28 cellular contexts compared by ENCODE assay signal in the genomic region with DNA sequence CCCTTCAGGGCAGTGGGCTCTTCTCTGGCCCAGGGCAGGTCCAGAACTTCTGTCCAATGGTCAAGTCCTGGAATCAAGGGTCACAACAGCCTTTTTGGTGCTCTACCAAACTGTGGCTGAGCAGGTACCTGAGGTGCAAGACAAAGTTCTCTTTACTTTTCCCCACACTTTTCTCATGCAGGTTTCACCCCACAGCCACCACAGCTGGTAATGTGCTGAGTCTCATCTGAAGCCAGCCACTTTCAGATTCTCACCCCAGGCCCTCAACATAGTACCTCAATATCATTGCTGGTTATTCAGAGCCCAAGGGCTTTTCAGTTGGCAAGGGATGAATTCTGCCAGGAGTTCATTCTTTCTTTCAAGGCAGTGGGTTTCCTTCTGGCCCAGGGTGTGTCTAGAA.
"Had no signal": no experiment of that assay in that cellular context is flagged by ENCODE, and none has a peak within 500 bp of the region (broad histone marks: within the 10 kb centered on the region; RNA-seq: fewer than 3 reads in every experiment).

No MANE protein-coding gene starts in this region.

- H2AFZ ChIP-seq: hepatocyte had no signal

- H3K9me3 ChIP-seq: colonic mucosa, gastrocnemius medialis had no signal

- H3K79me2 ChIP-seq: hepatocyte had no signal

- H3K4me1 ChIP-seq: colonic mucosa, esophagus muscularis mucosa, esophagus squamous epithelium, foreskin keratinocyte, gastrocnemius medialis, gastroesophageal sphincter, heart left ventricle, heart right ventricle had no signal

- H3K4me2 ChIP-seq: hepatocyte had no signal

- H3K4me3 ChIP-seq: colonic mucosa, coronary artery, dorsolateral prefrontal cortex, esophagus muscularis mucosa, esophagus squamous epithelium, gastrocnemius medialis, gastroesophageal sphincter, heart left ventricle, heart right ventricle, hepatocyte had no signal

- H3K27ac ChIP-seq: colonic mucosa, coronary artery, dorsolateral prefrontal cortex, epithelial cell of prostate, esophagus muscularis mucosa, esophagus squamous epithelium, foreskin keratinocyte, gastrocnemius medialis, gastroesophageal sphincter, heart left ventricle, heart right ventricle, hepatocyte had no signal

- FAIRE-seq: endometrium, endothelial cell of umbilical vein, frontal cortex had no signal

- DNase-seq: colonic mucosa; cortex of kidney; dermis blood vessel endothelial cell; dorsolateral prefrontal cortex; effector CD4-positive, alpha-beta T cell; effector CD8-positive, alpha-beta T cell; effector memory CD4-positive, alpha-beta T cell; effector memory CD8-positive, alpha-beta T cell; endodermal cell; erythroblast; esophagus squamous epithelium; foreskin fibroblast; foreskin keratinocyte; foreskin melanocyte; gastrocnemius medialis; glutamatergic neuron; head of caudate nucleus; heart left ventricle; heart right ventricle had no signal

- H3K27me3 ChIP-seq: colonic mucosa, dorsolateral prefrontal cortex, esophagus muscularis mucosa, esophagus squamous epithelium, foreskin keratinocyte, gastrocnemius medialis, gastroesophageal sphincter, heart left ventricle, heart right ventricle, hepatocyte had no signal

- ATAC-seq: effector memory CD8-positive, alpha-beta T cell; esophagus mucosa; foreskin keratinocyte; gastrocnemius medialis; gastroesophageal sphincter; heart left ventricle; heart right ventricle had no signal

- H3K36me3 ChIP-seq: colonic mucosa, esophagus muscularis mucosa, esophagus squamous epithelium, gastrocnemius medialis, gastroesophageal sphincter, heart left ventricle, heart right ventricle had no signal
